ENCODE assay signal across 8 cellular contexts in genomic region chr3:5187920-5188418, GRCh38. TPM values are rescaled to one million over a fixed set of nuclear protein-coding genes. Genes with fewer than 3 reads are reported as not detected.
DNase-seq lines count a peak whose midpoint lies in the region; TF ChIP-seq lines count a peak whose summit lies in the region.

No MANE protein-coding gene starts in this region.

- in situ Hi-C loops in GM23248 (cut with MboI) = no loop called here

- H3K9me2 ChIP-seq in GM23248 (ENCODE audit: insufficient read depth) = no peaks in the 10 kb centered on the region

- no peak for TF ChIP-seq EP300 in tibial nerve (IDR thresholded peaks at IDR 0.05)

- no peak for TF ChIP-seq CTCF in epithelial cell of proximal tubule (conservative IDR thresholded peaks at IDR 0.05; ENCODE audit: low read depth, low read length)
- no peak for TF ChIP-seq CTCF in tibial nerve (IDR thresholded peaks at IDR 0.05)

- H3K4me2 ChIP-seq in GM23248 (ENCODE audit: unreplicated experiment) = peak overlapping the region; percentile 80

- peak overlapping the region; percentile 91 for H3K9ac ChIP-seq in GM23248
- peak overlapping the region; percentile 49 for H3K9ac ChIP-seq in muscle layer of colon (ENCODE audit: low read length)

- no peaks in the 10 kb centered on the region for H4K20me1 ChIP-seq in GM23248 (ENCODE audit: insufficient read depth)

- peaks cover 17% of the 10 kb centered on the region; the same call in 1 of the 2 replicates for H3K4me1 ChIP-seq in GM23248 (ENCODE audit: insufficient read depth)
- H3K4me1 ChIP-seq in muscle layer of colon (ENCODE audit: insufficient read depth, low read length) = peaks cover 22% of the 10 kb centered on the region
- H3K4me1 ChIP-seq in tibial nerve = peaks cover 0 to 59% (median 29%) of the 10 kb centered on the region in 4 donors

- no peak for TF ChIP-seq POLR2A in tibial nerve (IDR thresholded peaks at IDR 0.05)

- no peaks in the 10 kb centered on the region for H3K9me3 ChIP-seq in GM23248 (ENCODE audit: low read depth)
- no peaks in the 10 kb centered on the region for H3K9me3 ChIP-seq in muscle layer of colon (ENCODE audit: low read length)
- H3K9me3 ChIP-seq in tibial nerve = no peaks in the 10 kb centered on the region

- H3K27me3 ChIP-seq in GM23248 (replicated peaks; ENCODE audit: insufficient read depth) (no peaks in the 10 kb centered on the region), muscle layer of colon (ENCODE audit: control insufficient read depth in 1 of 2, insufficient read depth in 2 of 2, low read length in 2 of 2) (no peaks in the 10 kb centered on the region), tibial nerve (no peaks in the 10 kb centered on the region)

- peaks cover 16% of the 10 kb centered on the region for H3F3A ChIP-seq in GM23248 (ENCODE audit: insufficient read depth)

- H2AFZ ChIP-seq in GM23248 = peak overlapping the region; percentile 79

- H3K4me3 ChIP-seq in GM23248 (peak overlapping the region; percentile 93), epithelial cell of proximal tubule (ENCODE audit: low read depth, low read length) (peak overlapping the region; percentile 94), muscle layer of colon (ENCODE audit: low read depth in 1 of 2, low read length in 2 of 2) (peak overlapping the region; percentile 88 to 96), tibial nerve (peak overlapping the region; percentile 91 to 98 (median 96))

- peaks cover 54% of the 10 kb centered on the region for H3K79me2 ChIP-seq in GM23248 (ENCODE audit: insufficient read depth)

- H3K27ac ChIP-seq in GM23248 (peak overlapping the region; percentile 80), muscle layer of colon (ENCODE audit: low read depth, low read length) (peak overlapping the region; percentile 98), tibial nerve (peak overlapping the region; percentile 72 to 97 (median 97))

- 1% methylated on average over 27 to 29 of the region's 66 CpGs for WGBS in GM23248 (ENCODE audit: low coverage in 1 of 2, low lambda C conversion rate in 2 of 2, missing lambda C conversion rate in 2 of 2), 2 experiments
- 0 to 1% methylated on average over 11 to 28 of the region's 66 CpGs for WGBS in tibial nerve, 2 donors

- no peaks in the 10 kb centered on the region for H3K36me3 ChIP-seq in GM23248 (ENCODE audit: low read depth)
- no peaks in the 10 kb centered on the region for H3K36me3 ChIP-seq in muscle layer of colon (ENCODE audit: insufficient read depth, low read length)
- peaks cover 0 to 6% (median 0%) of the 10 kb centered on the region in 3 donors for H3K36me3 ChIP-seq in tibial nerve

- DNase-seq in GM03348 (ENCODE audit: low spot score) (peak; percentile 64), GM23248 (peak; percentile 76), LHCN-M2 (ENCODE audit: low read depth) (peak; percentile 30), activated T-cell treated with anti-CD3 and anti-CD28 coated beads for 1 hour (ENCODE audit: low read depth) (peak; percentile 32), epithelial cell of proximal tubule (ENCODE audit: low read depth) (no peak), tibial nerve (ENCODE audit: low spot score in 2 of 2) (no peak), retina (no peak)

RNA-seq across cellular contexts. Expression of gene EDEM1, which starts 0.5 kb away (rescaled TPM):
- 24.3 and 29.2 TPM in 2 replicates for total RNA-seq in GM23248 (2014; rRNA removed; shearing (Covaris generic))
- polyA plus RNA-seq in GM23248 (2016; fragmentation: Nextera tagmentation; extraction: Ambion mirVana) = 16.6 and 17.3 TPM in 2 replicates
- 25.6 and 25.7 TPM in 2 replicates for total RNA-seq in LHCN-M2 (2014; rRNA removed)
- polyA plus RNA-seq in LHCN-M2 (2012) = 8.9 TPM
- total RNA-seq in epithelial cell of proximal tubule = 27.1 and 50.6 TPM in 2 replicates
- total RNA-seq in tibial nerve = 100 to 1,000 TPM in 1 of 4 donors, 10 to 100 TPM in 3; 37.2 to 139 (median 78.1) TPM

Comparison
In these comparisons a context has a peak if more than half of its experiments do, and no peak if none do; other contexts are left out.
1. DNase-seq: peak in GM03348 (single experiment), GM23248 (single experiment), LHCN-M2 (single experiment) and activated T-cell treated with anti-CD3 and anti-CD28 coated beads for 1 hour (single experiment); none in epithelial cell of proximal tubule (single experiment), tibial nerve (0 of 2) and retina (single experiment).
2. Peak in every context shown above with its lines, with median percentiles within 50 percentile points of each other: H3K27ac ChIP-seq and H3K4me3 ChIP-seq.